ENCODE assay signal across 24 cellular contexts in the genomic region with DNA sequence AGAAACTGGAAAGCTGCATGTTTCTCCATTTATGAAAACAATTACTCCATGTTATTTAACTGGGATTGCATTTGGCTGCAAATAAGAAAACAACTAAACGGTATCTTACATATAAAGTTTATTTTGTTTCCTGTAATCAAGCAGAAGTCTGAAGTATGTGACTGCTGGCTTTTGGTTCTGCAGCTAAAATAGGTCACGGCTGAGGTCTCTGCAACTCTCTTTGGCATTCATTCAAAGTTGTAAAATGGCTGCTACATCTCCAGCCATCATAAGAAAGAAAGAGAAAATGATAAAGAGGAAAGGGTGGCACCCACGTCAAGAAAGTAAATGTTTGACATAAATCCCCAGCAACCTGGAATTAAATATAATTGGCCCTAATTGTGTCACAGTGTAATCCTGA.
DNase-seq lines count a peak whose midpoint lies in the region; ATAC-seq, FAIRE-seq and TF ChIP-seq lines count a peak whose summit lies in the region.
"Had no signal": no experiment of that assay in that cellular context is flagged by ENCODE, and none has a peak within 500 bp of the region (broad histone marks: within the 10 kb centered on the region; RNA-seq: fewer than 3 reads in every experiment).

No MANE protein-coding gene starts in this region.

- peak overlapping the region; percentile 23 for H3K27ac ChIP-seq in left ventricle myocardium inferior (replicated peaks)
- no peak overlapping the region for H3K27ac ChIP-seq in thyroid gland
- H3K27ac ChIP-seq: BLaER1 treated with 17β-estradiol and CSF1 and Interleukin-3, amounts not matched to agents 10 nM and 100 nM; cardiac muscle cell; dorsolateral prefrontal cortex; parathyroid adenoma had no signal

- H3K27me3 ChIP-seq in left ventricle myocardium inferior (ENCODE audit: low read depth) = no peaks in the 10 kb centered on the region
- H3K27me3 ChIP-seq in thyroid gland = no peaks in the 10 kb centered on the region
- H3K27me3 ChIP-seq: BLaER1 treated with 17β-estradiol and CSF1 and Interleukin-3, amounts not matched to agents 10 nM and 100 nM; cardiac muscle cell; dorsolateral prefrontal cortex had no signal

- H3K4me3 ChIP-seq in left ventricle myocardium inferior = no peak overlapping the region
- H3K4me3 ChIP-seq in fibroblast of villous mesenchyme (ENCODE audit: low read depth, low read length) = no peak overlapping the region
- no peak overlapping the region for H3K4me3 ChIP-seq in thyroid gland (replicated peaks in 1 of 3)
- H3K4me3 ChIP-seq: BLaER1 treated with 17β-estradiol and CSF1 and Interleukin-3, amounts not matched to agents 10 nM and 100 nM; cardiac muscle cell; dorsolateral prefrontal cortex; HAP-1 had no signal

- DNase-seq in left ventricle myocardium inferior (no peak), cardiac septum (ENCODE audit: low spot score) (no peak), fibroblast of villous mesenchyme (ENCODE audit: low read depth) (peak; percentile 76), thyroid gland (peak; percentile 17 to 26), GM12892 (ENCODE audit: insufficient read length) (no peak)
- DNase-seq in central memory CD4-positive, alpha-beta T cell = peak; percentile 20
- DNase-seq: activated CD8-positive, alpha-beta memory T cell treated with anti-CD3 and anti-CD28 coated beads for 24 hours; activated naive CD4-positive, alpha-beta T cell; activated T-cell treated with anti-CD3 and anti-CD28 coated beads, Interleukin-2, amount 50 U/mL, for 24 hours; amygdala; NCI-H2171 treated with DMSO at 0.1 percent for 48 hours; NCI-H774; PC-3; SIG-M5 had no signal

- FAIRE-seq in GM12892 (lab: Jason Lieb, UNC) = no peak
- FAIRE-seq: TTC549 had no signal

- H3K9me3 ChIP-seq in left ventricle myocardium inferior (replicated peaks) = no peaks in the 10 kb centered on the region
- H3K9me3 ChIP-seq in thyroid gland = no peaks in the 10 kb centered on the region
- H3K9me3 ChIP-seq: BLaER1 treated with 17β-estradiol and CSF1 and Interleukin-3, amounts not matched to agents 10 nM and 100 nM; HAP-1 had no signal

- H3K4me1 ChIP-seq in left ventricle myocardium inferior (peaks cover 21% of the 10 kb centered on the region), thyroid gland (no peaks in the 10 kb centered on the region)
- H3K4me1 ChIP-seq: BLaER1 treated with 17β-estradiol and CSF1 and Interleukin-3, amounts not matched to agents 10 nM and 100 nM; HAP-1 had no signal

- 19 to 20% methylated on average over 3 of the region's 3 CpGs for WGBS in thyroid gland, 2 donors

- TF ChIP-seq POLR2A in thyroid gland (IDR thresholded peaks at IDR 0.05) = no peak
- TF ChIP-seq POLR2A in GM12892 (IDR thresholded peaks at IDR 0.05; ENCODE audit: low read depth, low read length) = no peak

- ATAC-seq in HG03108 (IDR thresholded peaks at IDR 0.05; ENCODE audit: unreplicated experiment) = no peak
- ATAC-seq in GM21825 (IDR thresholded peaks at IDR 0.05; ENCODE audit: unreplicated experiment) = no peak
- ATAC-seq: natural killer cell treated with Interleukin-12 subunit alpha and Interleukin-12 subunit beta and Interleukin-15 and Interleukin-18, amount 100 ng/mL, for 72 hours; PC-3; sciatic nerve had no signal

- no peaks in the 10 kb centered on the region for H3K36me3 ChIP-seq in left ventricle myocardium inferior
- no peaks in the 10 kb centered on the region for H3K36me3 ChIP-seq in thyroid gland
- H3K36me3 ChIP-seq: cardiac muscle cell, HAP-1 had no signal

- intact Hi-C loops in left ventricle myocardium inferior (cut with micrococcal nuclease) (no loop called here), cardiac septum (cut with DNase I) (no loop called here), thyroid gland (cut with DNase I) (no loop called here)

- no peak for TF ChIP-seq CTCF in left ventricle myocardium inferior (IDR thresholded peaks at IDR 0.05; ENCODE audit: borderline replicate concordance)
- no peak for TF ChIP-seq CTCF in fibroblast of villous mesenchyme (IDR thresholded peaks at IDR 0.05; ENCODE audit: insufficient read depth, low read depth, low read length)
- no peak for TF ChIP-seq CTCF in thyroid gland (IDR thresholded peaks at IDR 0.05)

Comparison
In these comparisons a context has a peak if more than half of its experiments do, and no peak if none do; other contexts are left out.
1. DNase-seq: peak in central memory CD4-positive, alpha-beta T cell (single experiment), fibroblast of villous mesenchyme (single experiment) and thyroid gland (2 of 2); none in left ventricle myocardium inferior (single experiment), cardiac septum (single experiment) and GM12892 (single experiment).